ENCODE assay signal across 8 cellular contexts in the genomic region with DNA sequence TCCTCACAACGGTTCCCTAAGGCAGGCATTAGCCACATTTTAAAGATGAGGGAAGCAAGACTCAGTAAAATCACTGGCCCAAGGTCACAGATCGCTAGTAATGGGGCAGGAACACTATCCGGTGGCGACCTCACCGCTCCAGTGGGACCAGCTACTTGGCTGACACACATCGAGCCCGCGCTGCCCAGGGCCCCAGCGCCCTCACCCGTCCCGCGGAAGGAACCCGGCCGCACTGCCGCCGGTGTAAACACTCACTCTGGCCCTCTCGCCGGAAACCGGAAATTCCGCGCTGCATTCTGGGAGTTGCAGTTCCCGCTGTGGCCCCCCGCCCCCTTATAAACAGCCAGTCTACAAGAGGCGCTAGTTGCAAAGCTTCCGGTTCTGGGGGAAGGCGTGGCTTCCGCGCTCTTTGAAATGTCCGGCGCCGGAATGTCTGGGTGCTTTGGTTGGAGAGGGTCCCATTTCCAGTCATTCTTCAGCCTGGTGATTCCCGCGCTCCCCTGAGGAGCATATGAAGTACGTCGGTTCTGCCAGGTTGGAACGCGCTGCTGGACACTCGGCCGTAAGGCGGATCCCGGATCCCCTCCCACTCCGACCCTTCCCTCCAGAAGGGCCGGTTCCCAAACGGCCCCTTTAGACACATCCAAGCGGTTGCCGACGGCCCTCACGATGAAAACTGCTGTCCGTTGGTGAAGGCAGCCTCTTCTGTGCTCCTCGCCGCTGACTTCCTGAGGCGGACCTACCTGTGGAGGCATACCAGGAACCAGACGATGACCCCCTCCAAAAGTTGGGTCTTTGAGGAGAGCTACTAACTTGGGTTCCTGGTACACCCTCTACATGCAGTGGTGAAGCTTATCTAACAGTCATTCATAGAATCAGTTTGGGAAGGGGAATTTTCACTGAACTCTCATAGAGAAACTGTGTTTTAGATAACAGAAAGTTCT. TPM values are rescaled to one million over a fixed set of nuclear protein-coding genes. Genes with fewer than 3 reads are reported as not detected.
A peak's percentile ranks its signal among the peaks of the same experiment; 100 is the strongest.
DNase-seq lines count a peak whose midpoint lies in the region; ATAC-seq and TF ChIP-seq lines count a peak whose summit lies in the region.

A gene with protein sequence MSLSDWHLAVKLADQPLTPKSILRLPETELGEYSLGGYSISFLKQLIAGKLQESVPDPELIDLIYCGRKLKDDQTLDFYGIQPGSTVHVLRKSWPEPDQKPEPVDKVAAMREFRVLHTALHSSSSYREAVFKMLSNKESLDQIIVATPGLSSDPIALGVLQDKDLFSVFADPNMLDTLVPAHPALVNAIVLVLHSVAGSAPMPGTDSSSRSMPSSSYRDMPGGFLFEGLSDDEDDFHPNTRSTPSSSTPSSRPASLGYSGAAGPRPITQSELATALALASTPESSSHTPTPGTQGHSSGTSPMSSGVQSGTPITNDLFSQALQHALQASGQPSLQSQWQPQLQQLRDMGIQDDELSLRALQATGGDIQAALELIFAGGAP (minus strand): TSS at position 258 of the 944 bp plus-strand sequence. CDS start 2,293 bp downstream, outside the sequence.

- H3K27ac ChIP-seq in CD4-positive, CD25-positive, alpha-beta regulatory T cell (ENCODE audit: insufficient read depth, low read length, poor library complexity, severe bottlenecking) = peak within 1 kb of the TSS; percentile 81
- H3K27ac ChIP-seq in liver (ENCODE audit: low read depth in 1 of 2, low read length in 2 of 2) = peak within 1 kb of the TSS; percentile 65 to 89

- peaks cover 12% of the 10 kb centered on the region for H3K4me1 ChIP-seq in CD4-positive, CD25-positive, alpha-beta regulatory T cell (ENCODE audit: control insufficient read depth, insufficient read depth, low read length, poor library complexity, severe bottlenecking)
- H3K4me1 ChIP-seq in liver (ENCODE audit: control insufficient read depth in 4 of 4, insufficient read depth in 4 of 4, low read length in 3 of 4) = peaks cover 6 to 19% (median 16%) of the 10 kb centered on the region in 4 donors

- peak; percentile 99 for ATAC-seq in CD4-positive, CD25-positive, alpha-beta regulatory T cell (ENCODE audit: low read depth in 2 of 2)
- ATAC-seq in GM19395 (IDR thresholded peaks at IDR 0.05; ENCODE audit: unreplicated experiment) (peak; percentile 73), HG03565 (IDR thresholded peaks at IDR 0.05; ENCODE audit: unreplicated experiment) (peak; percentile 67)

- H3K4me3 Mint-ChIP-seq in CD4-positive, CD25-positive, alpha-beta regulatory T cell = peak within 1 kb of the TSS; percentile 94 to 99 (median 96)

- H3K9ac ChIP-seq in liver (ENCODE audit: low read depth in 1 of 2, low read length in 2 of 2) = peak within 1 kb of the TSS; percentile 98 to 100

- H3K36me3 Mint-ChIP-seq in CD4-positive, CD25-positive, alpha-beta regulatory T cell = peaks cover 26% of the 10 kb centered on the region

- TF ChIP-seq RAD21 in liver (IDR thresholded peaks at IDR 0.05) = peak; percentile 71 to 73

- DNase-seq in CD4-positive, CD25-positive, alpha-beta regulatory T cell = peak; percentile 91 to 98 (median 95)
- peak; percentile 99 for DNase-seq in NCI-H82 (lab: John Stamatoyannopoulos, UW)
- peak; percentile 98 to 99 for DNase-seq in activated CD4-positive, alpha-beta T cell treated with anti-CD3 and anti-CD28 coated beads, Interleukin-2, amount 50 U/mL, for 48 hours
- DNase-seq in dermis microvascular lymphatic vessel endothelial cell (ENCODE audit: low read depth in 2 of 2) = peak; percentile 87 to 98
- DNase-seq in stimulated activated CD4-positive, alpha-beta T cell treated with anti-CD3 and anti-CD28 coated beads, Interleukin-4, amount 100 ng/mL, for 24 hours = peak; percentile 99

- peak within 1 kb of the TSS; percentile 95 for H3K4me3 ChIP-seq in CD4-positive, CD25-positive, alpha-beta regulatory T cell (ENCODE audit: low read depth, low read length)
- peak within 1 kb of the TSS; percentile 67 to 95 (median 77) for H3K4me3 ChIP-seq in liver (ENCODE audit: low read depth in 1 of 3, low read length in 3 of 3)

- peaks cover 0 to 6% (median 0%) of the 10 kb centered on the region in 7 donors for H3K9me3 Mint-ChIP-seq in CD4-positive, CD25-positive, alpha-beta regulatory T cell

- no peaks in the 10 kb centered on the region for H3K27me3 ChIP-seq in CD4-positive, CD25-positive, alpha-beta regulatory T cell (ENCODE audit: control insufficient read depth, insufficient read depth, low read length)
- no peaks in the 10 kb centered on the region for H3K27me3 ChIP-seq in liver (ENCODE audit: control insufficient read depth in 4 of 4, insufficient read depth in 4 of 4, low read length in 3 of 4)

- H3K36me3 ChIP-seq in CD4-positive, CD25-positive, alpha-beta regulatory T cell (ENCODE audit: control insufficient read depth, insufficient read depth, low read length) = peaks cover 19% of the 10 kb centered on the region
- H3K36me3 ChIP-seq in liver (ENCODE audit: control insufficient read depth in 4 of 4, insufficient read depth in 3 of 4, low read depth in 1 of 4, low read length in 3 of 4) = peaks cover 1 to 8% (median 4%) of the 10 kb centered on the region in 4 donors

- H3K9me3 ChIP-seq in CD4-positive, CD25-positive, alpha-beta regulatory T cell (ENCODE audit: control insufficient read depth in 2 of 2, low read length in 2 of 2) = no peaks in the 10 kb centered on the region
- H3K9me3 ChIP-seq in liver (ENCODE audit: control insufficient read depth in 4 of 4, low read length in 3 of 4) = no peaks in the 10 kb centered on the region

- H3K4me1 Mint-ChIP-seq in CD4-positive, CD25-positive, alpha-beta regulatory T cell = peaks cover 31 to 62% (median 49%) of the 10 kb centered on the region in 4 donors

- H3K27ac Mint-ChIP-seq in CD4-positive, CD25-positive, alpha-beta regulatory T cell = peak within 1 kb of the TSS; percentile 91 to 97 (median 92)

- peaks cover 5% of the 10 kb centered on the region for H3K27me3 Mint-ChIP-seq in CD4-positive, CD25-positive, alpha-beta regulatory T cell

- WGBS in liver = under 1% methylated on average over 53 of the region's 53 CpGs

- TF ChIP-seq CTCF in liver (IDR thresholded peaks at IDR 0.05; ENCODE audit: low read depth, low read length, missing input control) = peak; percentile 19

TF ChIP-seq in liver, 16 proteins besides CTCF, POLR2A, EP300 and RAD21 (continues in another document):
- TF ChIP-seq, protein P1, sequence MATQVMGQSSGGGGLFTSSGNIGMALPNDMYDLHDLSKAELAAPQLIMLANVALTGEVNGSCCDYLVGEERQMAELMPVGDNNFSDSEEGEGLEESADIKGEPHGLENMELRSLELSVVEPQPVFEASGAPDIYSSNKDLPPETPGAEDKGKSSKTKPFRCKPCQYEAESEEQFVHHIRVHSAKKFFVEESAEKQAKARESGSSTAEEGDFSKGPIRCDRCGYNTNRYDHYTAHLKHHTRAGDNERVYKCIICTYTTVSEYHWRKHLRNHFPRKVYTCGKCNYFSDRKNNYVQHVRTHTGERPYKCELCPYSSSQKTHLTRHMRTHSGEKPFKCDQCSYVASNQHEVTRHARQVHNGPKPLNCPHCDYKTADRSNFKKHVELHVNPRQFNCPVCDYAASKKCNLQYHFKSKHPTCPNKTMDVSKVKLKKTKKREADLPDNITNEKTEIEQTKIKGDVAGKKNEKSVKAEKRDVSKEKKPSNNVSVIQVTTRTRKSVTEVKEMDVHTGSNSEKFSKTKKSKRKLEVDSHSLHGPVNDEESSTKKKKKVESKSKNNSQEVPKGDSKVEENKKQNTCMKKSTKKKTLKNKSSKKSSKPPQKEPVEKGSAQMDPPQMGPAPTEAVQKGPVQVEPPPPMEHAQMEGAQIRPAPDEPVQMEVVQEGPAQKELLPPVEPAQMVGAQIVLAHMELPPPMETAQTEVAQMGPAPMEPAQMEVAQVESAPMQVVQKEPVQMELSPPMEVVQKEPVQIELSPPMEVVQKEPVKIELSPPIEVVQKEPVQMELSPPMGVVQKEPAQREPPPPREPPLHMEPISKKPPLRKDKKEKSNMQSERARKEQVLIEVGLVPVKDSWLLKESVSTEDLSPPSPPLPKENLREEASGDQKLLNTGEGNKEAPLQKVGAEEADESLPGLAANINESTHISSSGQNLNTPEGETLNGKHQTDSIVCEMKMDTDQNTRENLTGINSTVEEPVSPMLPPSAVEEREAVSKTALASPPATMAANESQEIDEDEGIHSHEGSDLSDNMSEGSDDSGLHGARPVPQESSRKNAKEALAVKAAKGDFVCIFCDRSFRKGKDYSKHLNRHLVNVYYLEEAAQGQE (IDR thresholded peaks at IDR 0.05) = peak; percentile 92
- TF ChIP-seq HNF4G (IDR thresholded peaks at IDR 0.05) = no peak
- TF ChIP-seq GABPA (IDR thresholded peaks at IDR 0.05 in 1 of 2, conservative IDR thresholded peaks at IDR 0.05 in 1 of 2) = peak; percentile 93 to 99
- peak; percentile 85 for TF ChIP-seq YY1 (IDR thresholded peaks at IDR 0.05)
- peak in 1 of 2 donors; percentile 23 for TF ChIP-seq JUND (IDR thresholded peaks at IDR 0.05)
- peak; percentile 56 for TF ChIP-seq FOXA2 (IDR thresholded peaks at IDR 0.05)
- TF ChIP-seq, protein P2, sequence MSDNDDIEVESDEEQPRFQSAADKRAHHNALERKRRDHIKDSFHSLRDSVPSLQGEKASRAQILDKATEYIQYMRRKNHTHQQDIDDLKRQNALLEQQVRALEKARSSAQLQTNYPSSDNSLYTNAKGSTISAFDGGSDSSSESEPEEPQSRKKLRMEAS (IDR thresholded peaks at IDR 0.05) = peak; percentile 79
- TF ChIP-seq HNF4A (conservative IDR thresholded peaks at IDR 0.05) = peak; percentile 28 to 34
- peak; percentile 27 for TF ChIP-seq FOXA1 (IDR thresholded peaks at IDR 0.05)
- TF ChIP-seq, protein P3, sequence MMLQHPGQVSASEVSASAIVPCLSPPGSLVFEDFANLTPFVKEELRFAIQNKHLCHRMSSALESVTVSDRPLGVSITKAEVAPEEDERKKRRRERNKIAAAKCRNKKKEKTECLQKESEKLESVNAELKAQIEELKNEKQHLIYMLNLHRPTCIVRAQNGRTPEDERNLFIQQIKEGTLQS (IDR thresholded peaks at IDR 0.05) = peak; percentile 32

RNA-seq across cellular contexts. Expression of the gene that starts here (rescaled TPM):
- total RNA-seq in CD4-positive, CD25-positive, alpha-beta regulatory T cell = 30.9 TPM
- polyA plus RNA-seq in CD4-positive, CD25-positive, alpha-beta regulatory T cell = 100 to 1,000 TPM; 123 to 177 (median 144) TPM
- total RNA-seq in dermis microvascular lymphatic vessel endothelial cell (21.8 and 30.1 TPM in 2 replicates), liver (10 to 100 TPM; 12.7 to 17.6 TPM)
- polyA plus RNA-seq in liver = 10 to 100 TPM; 18.9 to 19.5 TPM

Comparison
In these comparisons a context has a peak if more than half of its experiments do, and no peak if none do; other contexts are left out.
1. Peak in every context shown above with its lines: DNase-seq, ATAC-seq, H3K4me3 ChIP-seq and H3K27ac ChIP-seq.
2. RNA of the gene that starts here (polyA plus RNA-seq): 123 to 177 TPM in CD4-positive, CD25-positive, alpha-beta regulatory T cell; 18.9 to 19.5 TPM in liver; every median in the first group is over 4 times any median in the second.